In the genomic region with DNA sequence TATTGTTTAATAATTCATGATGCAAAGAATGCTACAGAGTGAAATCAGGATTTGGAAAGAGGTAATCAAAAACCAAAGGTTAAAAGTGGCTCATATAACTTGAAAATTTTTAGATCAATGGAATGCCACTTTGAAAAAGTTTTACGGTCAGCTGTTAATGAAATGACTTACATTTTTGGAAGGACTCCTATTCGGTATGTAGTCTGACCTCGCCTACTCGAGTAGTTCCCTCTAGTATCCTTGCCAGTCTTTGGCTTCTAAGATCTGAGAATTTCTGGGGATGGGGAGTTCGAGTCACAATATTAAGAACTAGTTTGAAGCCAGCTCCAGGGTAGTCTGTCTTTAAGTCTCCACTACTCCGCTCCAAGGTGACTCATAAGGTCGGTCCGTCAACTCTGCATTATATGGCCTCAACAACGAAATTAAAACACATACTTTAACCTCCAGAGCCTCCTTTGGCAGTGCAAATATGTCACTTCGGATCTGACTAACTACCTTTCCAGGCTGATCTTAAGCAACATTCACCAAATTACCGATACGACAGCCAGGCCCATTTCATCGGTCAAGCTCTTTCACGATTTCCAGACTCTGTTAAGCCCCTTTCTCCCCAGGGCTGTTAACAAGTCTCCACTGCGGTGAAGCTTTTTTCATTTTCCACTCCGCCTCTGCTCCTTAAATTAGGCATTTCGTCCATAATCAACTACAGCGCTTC, we compare ENCODE assay signal across 8 cellular contexts. TPM values are rescaled to one million over a fixed set of nuclear protein-coding genes. Genes with fewer than 3 reads are reported as not detected.
DNase-seq lines count a peak whose midpoint lies in the region; ATAC-seq and TF ChIP-seq lines count a peak whose summit lies in the region.

No MANE protein-coding gene starts in this region.

- H3F3A ChIP-seq in DOHH2 (ENCODE audit: control insufficient read depth, insufficient read depth), result no peaks in the 10 kb centered on the region

- H3K4me3 Mint-ChIP-seq in activated B cell treated with CpG ODN at 0.5 μM for 24 hours, result peak overlapping the region; percentile 99

- H3K9me2 ChIP-seq in DOHH2 (replicated peaks; ENCODE audit: control insufficient read depth, low read length), result no peaks in the 10 kb centered on the region

- POLR2A ChIA-PET in activated B cell treated with CpG ODN at 0.5 μM for 24 hours (lab: Charles Lee), result interaction anchor here (0.5 to 3.8 kb wide), 22 partner anchors 8 to 286 kb away, joined by 3 to 74 read pairs (median 4); partner anchors contain the start of genes ELF2, NOCT and SETD7

- DNase-seq in activated B cell treated with CpG ODN at 0.5 μM for 24 hours (no peak), foreskin keratinocyte (no peak), osteoblast (ENCODE audit: insufficient read length, low spot score, missing footprints) (peak; percentile 81), NCI-H2081 treated with DMSO at 0.1 percent for 48 hours (lab: John Stamatoyannopoulos, UW) (no peak), D341Med (ENCODE audit: low spot score) (no peak)

- H3K9me3 Mint-ChIP-seq in activated B cell treated with CpG ODN at 0.5 μM for 24 hours, result peaks cover 3% of the 10 kb centered on the region

- peak; percentile 5 for ATAC-seq in GM21381 (IDR thresholded peaks at IDR 0.05; ENCODE audit: unreplicated experiment)
- peak; percentile 3 for ATAC-seq in activated B cell treated with CpG ODN at 0.5 μM for 24 hours (ENCODE audit: low read depth)
- peak; percentile 43 for ATAC-seq in foreskin keratinocyte

- H2AFZ ChIP-seq in osteoblast (ENCODE audit: low read length), result peak overlapping the region; percentile 85

- H3K4me1 ChIP-seq in DOHH2 (ENCODE audit: control insufficient read depth, low read length) (peaks cover 55% of the 10 kb centered on the region), HUES48 (ENCODE audit: control insufficient read depth, insufficient read depth, low read length) (peaks cover 12% of the 10 kb centered on the region), foreskin keratinocyte (peaks cover 41% of the 10 kb centered on the region), osteoblast (ENCODE audit: insufficient read depth, low read length) (peaks cover 33% of the 10 kb centered on the region)

- H3K79me2 ChIP-seq in DOHH2 (ENCODE audit: control insufficient read depth, low read length), result peaks cover 63% of the 10 kb centered on the region
- H3K79me2 ChIP-seq in osteoblast (ENCODE audit: insufficient read depth, low read length), result peaks cover 52% of the 10 kb centered on the region

- H3K36me3 Mint-ChIP-seq in activated B cell treated with CpG ODN at 0.5 μM for 24 hours (ENCODE audit: low read depth), result peaks cover 32% of the 10 kb centered on the region

- H3K9me3 ChIP-seq in DOHH2 (ENCODE audit: control insufficient read depth, insufficient read depth, low read length) (no peaks in the 10 kb centered on the region), HUES48 (ENCODE audit: control insufficient read depth, insufficient read depth, low read length) (0 out of 2 replicates have a peak, but pooled peaks cover 10% of the 10 kb centered on the region), osteoblast (ENCODE audit: low read depth, low read length) (no peaks in the 10 kb centered on the region)

- peak overlapping the region; percentile 76 for H3K9ac ChIP-seq in HUES48 (ENCODE audit: low read depth, low read length)

- H3K4me2 ChIP-seq in DOHH2 (ENCODE audit: low read length), result peak overlapping the region; percentile 93
- H3K4me2 ChIP-seq in osteoblast (ENCODE audit: insufficient read depth, low read length), result peak overlapping the region; percentile 91

- H3K27me3 Mint-ChIP-seq in activated B cell treated with CpG ODN at 0.5 μM for 24 hours, result no peaks in the 10 kb centered on the region

- H3K4me3 ChIP-seq in DOHH2 (ENCODE audit: low read length), result peak overlapping the region; percentile 98
- H3K4me3 ChIP-seq in HUES48 (ENCODE audit: low read depth, low read length), result peak overlapping the region; percentile 81
- peak overlapping the region; percentile 95 for H3K4me3 ChIP-seq in osteoblast (ENCODE audit: insufficient read depth, low read length)

- CTCF ChIA-PET in activated B cell treated with CpG ODN at 0.5 μM for 24 hours (lab: Charles Lee), result interaction anchor here (0.8 to 1.9 kb wide), 10 partner anchors 15 to 270 kb away, joined by 3 to 8 read pairs (median 4); partner anchors contain the start of gene ELF2

- intact Hi-C loops in activated B cell treated with CpG ODN at 0.5 μM for 24 hours (cut with micrococcal nuclease), result loop anchor here (1.0 to 5.0 kb wide), 7 partner anchors 37 to 854 kb away; partner anchors contain the start of genes ELF2, MAML3, NOCT and SETD7

- no peaks in the 10 kb centered on the region for H3K27me3 ChIP-seq in DOHH2 (ENCODE audit: control insufficient read depth, low read length)
- no peaks in the 10 kb centered on the region for H3K27me3 ChIP-seq in HUES48 (ENCODE audit: control insufficient read depth, insufficient read depth, low read length)
- no peaks in the 10 kb centered on the region for H3K27me3 ChIP-seq in foreskin keratinocyte
- no peaks in the 10 kb centered on the region for H3K27me3 ChIP-seq in osteoblast (ENCODE audit: insufficient read depth, low read length)

- H3K27ac ChIP-seq in DOHH2 (ENCODE audit: low read depth, low read length) (peak overlapping the region; percentile 84), HUES48 (ENCODE audit: low read depth, low read length) (peak overlapping the region; percentile 94), foreskin keratinocyte (peak overlapping the region; percentile 56), osteoblast (ENCODE audit: low read depth, low read length) (peak overlapping the region; percentile 82)

- TF ChIP-seq CTCF in DOHH2 (IDR thresholded peaks at IDR 0.05; ENCODE audit: low read depth, low read length, poor library complexity, severe bottlenecking) (no peak), activated B cell treated with CpG ODN at 0.5 μM for 24 hours (IDR thresholded peaks at IDR 0.05) (no peak), foreskin keratinocyte (conservative IDR thresholded peaks at IDR 0.05) (no peak), osteoblast (IDR thresholded peaks at IDR 0.05; ENCODE audit: extremely low read depth, low read depth, low read length) (no peak)

- peaks cover 18% of the 10 kb centered on the region for H4K20me1 ChIP-seq in DOHH2 (ENCODE audit: control insufficient read depth, insufficient read depth, low read depth, low read length)
- H4K20me1 ChIP-seq in osteoblast (ENCODE audit: insufficient read depth, low read length), result peaks cover 22% of the 10 kb centered on the region

- H3K4me1 Mint-ChIP-seq in activated B cell treated with CpG ODN at 0.5 μM for 24 hours, result peaks cover 54% of the 10 kb centered on the region

- H3K36me3 ChIP-seq in DOHH2 (ENCODE audit: control insufficient read depth, low read length) (peaks cover 41% of the 10 kb centered on the region), HUES48 (ENCODE audit: control insufficient read depth, insufficient read depth, low read length) (peaks cover 15% of the 10 kb centered on the region), osteoblast (ENCODE audit: insufficient read depth, low read length) (peaks cover 9% of the 10 kb centered on the region)

- peak overlapping the region; percentile 98 for H3K27ac Mint-ChIP-seq in activated B cell treated with CpG ODN at 0.5 μM for 24 hours

RNA-seq across cellular contexts. Expression of gene NAA15, which starts 0.7 kb away (rescaled TPM):
- total RNA-seq in activated B cell treated with CpG ODN at 0.5 μM for 24 hours (62.6 and 66.5 TPM in 2 replicates), foreskin keratinocyte (62.4 and 66.9 TPM in 2 replicates), osteoblast (29.2 and 33.3 TPM in 2 replicates)
- polyA plus RNA-seq in foreskin keratinocyte, result 12.4 and 16.7 TPM in 2 replicates

RNA-seq across cellular contexts. Expression of gene NDUFC1, which starts 1.7 kb away (rescaled TPM):
- 34.3 and 35.9 TPM in 2 replicates for total RNA-seq in activated B cell treated with CpG ODN at 0.5 μM for 24 hours
- 83.2 and 85.2 TPM in 2 replicates for total RNA-seq in foreskin keratinocyte
- polyA plus RNA-seq in foreskin keratinocyte, result 139 and 150 TPM in 2 replicates
- total RNA-seq in osteoblast, result 24.2 and 25.7 TPM in 2 replicates

RNA-seq across cellular contexts. Expression of gene MGARP, which starts 20.6 kb away (rescaled TPM):
- total RNA-seq in activated B cell treated with CpG ODN at 0.5 μM for 24 hours, result not detected in 2 replicates
- 0.28 and 0.37 TPM in 2 replicates for total RNA-seq in foreskin keratinocyte
- polyA plus RNA-seq in foreskin keratinocyte, result 0.27 and 0.30 TPM in 2 replicates
- 4.4 and 7.6 TPM in 2 replicates for total RNA-seq in osteoblast
